ENCODE assay signal across 20 cellular contexts in the genomic region with DNA sequence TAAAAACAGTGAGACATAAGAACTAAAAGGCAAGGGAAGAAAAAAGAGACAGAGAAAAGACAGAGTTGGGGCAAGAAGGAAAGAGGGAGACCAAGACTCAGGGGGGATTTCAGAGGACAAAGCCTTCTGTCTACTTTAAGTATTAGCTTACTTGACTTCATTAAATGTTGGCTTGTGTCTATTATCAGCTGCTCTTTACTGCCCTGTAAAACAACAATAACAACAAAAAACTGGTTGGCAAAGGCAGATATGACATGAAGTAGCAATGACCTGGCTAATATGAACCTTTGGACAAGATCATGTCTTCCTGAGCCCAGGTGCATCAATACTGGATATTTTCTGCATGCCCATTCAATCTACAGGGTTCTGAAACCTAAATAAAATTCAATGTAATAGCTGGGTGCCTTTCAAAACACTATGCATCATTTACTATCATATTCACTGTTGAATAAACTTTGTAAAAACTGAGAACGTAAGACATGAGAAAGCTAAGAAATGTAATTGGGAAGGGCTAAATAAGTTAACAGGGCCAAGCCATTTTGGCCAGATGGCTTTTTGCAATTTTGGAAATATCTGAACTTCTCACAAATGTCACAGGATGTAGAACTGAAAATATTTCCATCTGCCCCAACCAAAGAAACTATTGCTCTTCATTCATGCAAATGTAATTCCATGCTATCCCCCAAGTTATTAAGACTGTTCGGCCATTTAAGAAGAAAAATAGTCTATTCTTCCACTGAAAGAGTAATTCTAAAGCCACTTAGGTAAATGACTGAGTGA.
"Had no signal": no experiment of that assay in that cellular context is flagged by ENCODE, and none has a peak within 500 bp of the region (broad histone marks: within the 10 kb centered on the region; RNA-seq: fewer than 3 reads in every experiment).

No MANE protein-coding gene starts in this region.

- H3K9me3 Mint-ChIP-seq: activated naive CD4-positive, alpha-beta T cell treated with anti-CD3 and anti-CD28 coated beads, Interleukin-2, amount 50 U/mL, for 72 hours; central memory CD8-positive, alpha-beta T cell; T-helper 2 cell treated with Interferon-gamma antibody and Interleukin-4, amounts not matched to agents 5 μg/mL and 100 μg/mL, for 36 hours had no signal

- H3K27ac Mint-ChIP-seq: T-helper 2 cell treated with Interferon-gamma antibody and Interleukin-4, amounts not matched to agents 5 μg/mL and 100 μg/mL, for 36 hours had no signal

- H3K27me3 ChIP-seq: breast epithelium, heart left ventricle, right lobe of liver, upper lobe of left lung had no signal

- H3K27ac ChIP-seq: breast epithelium, coronary artery, epithelial cell of prostate, right lobe of liver, upper lobe of left lung, VCaP had no signal

- H3K4me3 Mint-ChIP-seq: central memory CD8-positive, alpha-beta T cell; T-helper 2 cell treated with Interferon-gamma antibody and Interleukin-4, amounts not matched to agents 5 μg/mL and 100 μg/mL, for 36 hours had no signal

- H3K27me3 Mint-ChIP-seq: central memory CD8-positive, alpha-beta T cell had no signal

- H3K9me3 ChIP-seq: breast epithelium, heart left ventricle, mucosa of descending colon, right lobe of liver, thoracic aorta, upper lobe of left lung had no signal

- ATAC-seq: activated CD4-positive, CD25-positive, alpha-beta regulatory T cell treated with anti-CD3 and anti-CD28 coated beads, Interleukin-2, amount 50 U/mL, for 24 hours; activated naive CD4-positive, alpha-beta T cell treated with anti-CD3 and anti-CD28 coated beads, Interleukin-2, amount 50 U/mL, for 72 hours; heart left ventricle; left cardiac atrium; mucosa of descending colon; right lobe of liver had no signal

- DNase-seq: heart left ventricle; left cardiac atrium; mesenchymal stem cell; mucosa of descending colon; occipital lobe; right lobe of liver; stimulated activated CD4-positive, alpha-beta T cell treated with anti-CD3 and anti-CD28 coated beads, Interleukin-1b, Interleukin-23, amount 100 ng/mL, for 48 hours; SW 1271; upper lobe of left lung had no signal

- H3K4me3 ChIP-seq: breast epithelium, coronary artery, heart left ventricle, mucosa of descending colon, right lobe of liver, skin epidermis, thoracic aorta, upper lobe of left lung had no signal

- H3K36me3 ChIP-seq: breast epithelium, heart left ventricle, right lobe of liver, thoracic aorta, upper lobe of left lung had no signal

- H3K36me3 Mint-ChIP-seq: activated naive CD4-positive, alpha-beta T cell treated with anti-CD3 and anti-CD28 coated beads, Interleukin-2, amount 50 U/mL, for 72 hours had no signal

- FAIRE-seq: islet of Langerhans had no signal

- H3K4me1 ChIP-seq: breast epithelium, right lobe of liver had no signal
